1 cellular context compared by ENCODE assay signal in genomic region chr15:56786966-56787365, GRCh38.
TF ChIP-seq lines count a peak whose summit lies in the region.

No MANE protein-coding gene starts in this region.

TF ChIP-seq in HCT116, 20 proteins besides CTCF, POLR2A, EP300 and RAD21 (continued from another document):
- TF ChIP-seq, protein P1, sequence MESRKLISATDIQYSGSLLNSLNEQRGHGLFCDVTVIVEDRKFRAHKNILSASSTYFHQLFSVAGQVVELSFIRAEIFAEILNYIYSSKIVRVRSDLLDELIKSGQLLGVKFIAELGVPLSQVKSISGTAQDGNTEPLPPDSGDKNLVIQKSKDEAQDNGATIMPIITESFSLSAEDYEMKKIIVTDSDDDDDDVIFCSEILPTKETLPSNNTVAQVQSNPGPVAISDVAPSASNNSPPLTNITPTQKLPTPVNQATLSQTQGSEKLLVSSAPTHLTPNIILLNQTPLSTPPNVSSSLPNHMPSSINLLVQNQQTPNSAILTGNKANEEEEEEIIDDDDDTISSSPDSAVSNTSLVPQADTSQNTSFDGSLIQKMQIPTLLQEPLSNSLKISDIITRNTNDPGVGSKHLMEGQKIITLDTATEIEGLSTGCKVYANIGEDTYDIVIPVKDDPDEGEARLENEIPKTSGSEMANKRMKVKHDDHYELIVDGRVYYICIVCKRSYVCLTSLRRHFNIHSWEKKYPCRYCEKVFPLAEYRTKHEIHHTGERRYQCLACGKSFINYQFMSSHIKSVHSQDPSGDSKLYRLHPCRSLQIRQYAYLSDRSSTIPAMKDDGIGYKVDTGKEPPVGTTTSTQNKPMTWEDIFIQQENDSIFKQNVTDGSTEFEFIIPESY (IDR thresholded peaks at IDR 0.05; ENCODE audit: extremely low read depth, insufficient replicate concordance, low read length), result no peak
- TF ChIP-seq ELF1 (IDR thresholded peaks at IDR 0.05; ENCODE audit: borderline replicate concordance, low read depth), result no peak
- TF ChIP-seq SP1 (IDR thresholded peaks at IDR 0.05; ENCODE audit: low read depth), result no peak
- no peak for TF ChIP-seq REST (IDR thresholded peaks at IDR 0.05; ENCODE audit: low read depth)
- TF ChIP-seq FOSL1 (IDR thresholded peaks at IDR 0.05; ENCODE audit: low read depth), result no peak
- TF ChIP-seq TCF7L2 (IDR thresholded peaks at IDR 0.05; ENCODE audit: borderline replicate concordance, extremely low read depth, insufficient read depth, insufficient read length), result no peak
- no peak for TF ChIP-seq JUND (IDR thresholded peaks at IDR 0.05)
- no peak for TF ChIP-seq SIN3A (IDR thresholded peaks at IDR 0.05; ENCODE audit: low read depth)
- no peak for TF ChIP-seq EZH2 (IDR thresholded peaks at IDR 0.05)
